In genomic region chr9:121242219-121242954, GRCh38 we compare ENCODE assay signal across 1 cellular context.
TF ChIP-seq lines count a peak whose summit lies in the region.

No MANE protein-coding gene starts in this region.

TF ChIP-seq in HepG2, 621 proteins besides CTCF, POLR2A, EP300 and RAD21:
- no peak for TF ChIP-seq ZNF75D (CRISPR knock-in tag; IDR thresholded peaks at IDR 0.05; ENCODE audit: borderline replicate concordance)
- no peak for TF ChIP-seq MZF1 (CRISPR knock-in tag; IDR thresholded peaks at IDR 0.05; ENCODE audit: borderline replicate concordance)
- no peak for TF ChIP-seq ZNF580 (CRISPR knock-in tag; IDR thresholded peaks at IDR 0.05; ENCODE audit: borderline replicate concordance, low read depth)
- no peak for TF ChIP-seq ZNF382 (CRISPR knock-in tag; IDR thresholded peaks at IDR 0.05; ENCODE audit: borderline replicate concordance)
- TF ChIP-seq ZNF777 (CRISPR knock-in tag; IDR thresholded peaks at IDR 0.05) = no peak
- 0 out of 2 replicates have a peak, but pooled peaks have one; percentile 18 for TF ChIP-seq NFYB (CRISPR knock-in tag; IDR thresholded peaks at IDR 0.05)
- TF ChIP-seq ARNT (IDR thresholded peaks at IDR 0.05) = no peak
- TF ChIP-seq PHF21A (CRISPR knock-in tag; IDR thresholded peaks at IDR 0.05) = no peak
- TF ChIP-seq HOXA7 (CRISPR knock-in tag; IDR thresholded peaks at IDR 0.05) = no peak
